In the genomic region with DNA sequence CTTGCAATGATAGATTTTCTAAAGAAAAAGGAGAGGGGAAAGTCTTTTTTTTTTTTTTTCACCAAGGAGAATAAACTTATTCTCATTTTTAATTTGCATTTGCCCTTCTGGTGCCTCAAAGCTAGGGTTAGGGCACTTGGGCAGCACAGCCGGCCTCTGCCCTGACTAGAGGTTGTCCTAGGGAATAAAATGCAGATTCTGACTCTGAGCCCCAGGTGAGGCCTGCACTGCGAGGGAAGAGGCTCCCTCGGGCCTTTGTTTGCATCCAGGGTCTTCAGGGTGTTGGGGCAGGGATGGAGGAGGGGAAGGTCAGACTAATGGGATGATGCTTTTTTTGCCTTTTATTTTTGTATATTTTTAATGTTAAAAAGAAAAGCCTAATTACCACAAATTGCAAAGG, we compare ENCODE assay signal across 1 cellular context.
TF ChIP-seq lines count a peak whose summit lies in the region.

No MANE protein-coding gene starts in this region.

TF ChIP-seq in GM23338, 12 proteins besides CTCF, POLR2A, EP300 and RAD21:
- TF ChIP-seq, protein P1, sequence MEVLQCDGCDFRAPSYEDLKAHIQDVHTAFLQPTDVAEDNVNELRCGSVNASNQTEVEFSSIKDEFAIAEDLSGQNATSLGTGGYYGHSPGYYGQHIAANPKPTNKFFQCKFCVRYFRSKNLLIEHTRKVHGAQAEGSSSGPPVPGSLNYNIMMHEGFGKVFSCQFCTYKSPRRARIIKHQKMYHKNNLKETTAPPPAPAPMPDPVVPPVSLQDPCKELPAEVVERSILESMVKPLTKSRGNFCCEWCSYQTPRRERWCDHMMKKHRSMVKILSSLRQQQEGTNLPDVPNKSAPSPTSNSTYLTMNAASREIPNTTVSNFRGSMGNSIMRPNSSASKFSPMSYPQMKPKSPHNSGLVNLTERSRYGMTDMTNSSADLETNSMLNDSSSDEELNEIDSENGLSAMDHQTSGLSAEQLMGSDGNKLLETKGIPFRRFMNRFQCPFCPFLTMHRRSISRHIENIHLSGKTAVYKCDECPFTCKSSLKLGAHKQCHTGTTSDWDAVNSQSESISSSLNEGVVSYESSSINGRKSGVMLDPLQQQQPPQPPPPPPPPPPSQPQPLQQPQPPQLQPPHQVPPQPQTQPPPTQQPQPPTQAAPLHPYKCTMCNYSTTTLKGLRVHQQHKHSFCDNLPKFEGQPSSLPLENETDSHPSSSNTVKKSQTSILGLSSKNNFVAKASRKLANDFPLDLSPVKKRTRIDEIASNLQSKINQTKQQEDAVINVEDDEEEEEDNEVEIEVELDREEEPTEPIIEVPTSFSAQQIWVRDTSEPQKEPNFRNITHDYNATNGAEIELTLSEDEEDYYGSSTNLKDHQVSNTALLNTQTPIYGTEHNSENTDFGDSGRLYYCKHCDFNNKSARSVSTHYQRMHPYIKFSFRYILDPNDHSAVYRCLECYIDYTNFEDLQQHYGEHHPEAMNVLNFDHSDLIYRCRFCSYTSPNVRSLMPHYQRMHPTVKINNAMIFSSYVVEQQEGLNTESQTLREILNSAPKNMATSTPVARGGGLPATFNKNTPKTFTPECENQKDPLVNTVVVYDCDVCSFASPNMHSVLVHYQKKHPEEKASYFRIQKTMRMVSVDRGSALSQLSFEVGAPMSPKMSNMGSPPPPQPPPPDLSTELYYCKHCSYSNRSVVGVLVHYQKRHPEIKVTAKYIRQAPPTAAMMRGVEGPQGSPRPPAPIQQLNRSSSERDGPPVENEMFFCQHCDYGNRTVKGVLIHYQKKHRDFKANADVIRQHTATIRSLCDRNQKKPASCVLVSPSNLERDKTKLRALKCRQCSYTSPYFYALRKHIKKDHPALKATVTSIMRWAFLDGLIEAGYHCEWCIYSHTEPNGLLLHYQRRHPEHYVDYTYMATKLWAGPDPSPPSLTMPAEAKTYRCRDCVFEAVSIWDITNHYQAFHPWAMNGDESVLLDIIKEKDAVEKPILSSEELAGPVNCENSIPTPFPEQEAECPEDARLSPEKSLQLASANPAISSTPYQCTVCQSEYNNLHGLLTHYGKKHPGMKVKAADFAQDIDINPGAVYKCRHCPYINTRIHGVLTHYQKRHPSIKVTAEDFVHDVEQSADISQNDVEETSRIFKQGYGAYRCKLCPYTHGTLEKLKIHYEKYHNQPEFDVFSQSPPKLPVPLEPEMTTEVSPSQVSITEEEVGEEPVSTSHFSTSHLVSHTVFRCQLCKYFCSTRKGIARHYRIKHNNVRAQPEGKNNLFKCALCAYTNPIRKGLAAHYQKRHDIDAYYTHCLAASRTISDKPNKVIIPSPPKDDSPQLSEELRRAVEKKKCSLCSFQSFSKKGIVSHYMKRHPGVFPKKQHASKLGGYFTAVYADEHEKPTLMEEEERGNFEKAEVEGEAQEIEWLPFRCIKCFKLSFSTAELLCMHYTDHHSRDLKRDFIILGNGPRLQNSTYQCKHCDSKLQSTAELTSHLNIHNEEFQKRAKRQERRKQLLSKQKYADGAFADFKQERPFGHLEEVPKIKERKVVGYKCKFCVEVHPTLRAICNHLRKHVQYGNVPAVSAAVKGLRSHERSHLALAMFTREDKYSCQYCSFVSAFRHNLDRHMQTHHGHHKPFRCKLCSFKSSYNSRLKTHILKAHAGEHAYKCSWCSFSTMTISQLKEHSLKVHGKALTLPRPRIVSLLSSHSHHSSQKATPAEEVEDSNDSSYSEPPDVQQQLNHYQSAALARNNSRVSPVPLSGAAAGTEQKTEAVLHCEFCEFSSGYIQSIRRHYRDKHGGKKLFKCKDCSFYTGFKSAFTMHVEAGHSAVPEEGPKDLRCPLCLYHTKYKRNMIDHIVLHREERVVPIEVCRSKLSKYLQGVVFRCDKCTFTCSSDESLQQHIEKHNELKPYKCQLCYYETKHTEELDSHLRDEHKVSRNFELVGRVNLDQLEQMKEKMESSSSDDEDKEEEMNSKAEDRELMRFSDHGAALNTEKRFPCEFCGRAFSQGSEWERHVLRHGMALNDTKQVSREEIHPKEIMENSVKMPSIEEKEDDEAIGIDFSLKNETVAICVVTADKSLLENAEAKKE (CRISPR knock-in tag; IDR thresholded peaks at IDR 0.05) = no peak
- no peak for TF ChIP-seq POLR2AphosphoS5 (IDR thresholded peaks at IDR 0.05; ENCODE audit: low read depth)
- TF ChIP-seq, protein P2, sequence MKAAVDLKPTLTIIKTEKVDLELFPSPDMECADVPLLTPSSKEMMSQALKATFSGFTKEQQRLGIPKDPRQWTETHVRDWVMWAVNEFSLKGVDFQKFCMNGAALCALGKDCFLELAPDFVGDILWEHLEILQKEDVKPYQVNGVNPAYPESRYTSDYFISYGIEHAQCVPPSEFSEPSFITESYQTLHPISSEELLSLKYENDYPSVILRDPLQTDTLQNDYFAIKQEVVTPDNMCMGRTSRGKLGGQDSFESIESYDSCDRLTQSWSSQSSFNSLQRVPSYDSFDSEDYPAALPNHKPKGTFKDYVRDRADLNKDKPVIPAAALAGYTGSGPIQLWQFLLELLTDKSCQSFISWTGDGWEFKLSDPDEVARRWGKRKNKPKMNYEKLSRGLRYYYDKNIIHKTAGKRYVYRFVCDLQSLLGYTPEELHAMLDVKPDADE (IDR thresholded peaks at IDR 0.05) = no peak
- TF ChIP-seq, protein P3, sequence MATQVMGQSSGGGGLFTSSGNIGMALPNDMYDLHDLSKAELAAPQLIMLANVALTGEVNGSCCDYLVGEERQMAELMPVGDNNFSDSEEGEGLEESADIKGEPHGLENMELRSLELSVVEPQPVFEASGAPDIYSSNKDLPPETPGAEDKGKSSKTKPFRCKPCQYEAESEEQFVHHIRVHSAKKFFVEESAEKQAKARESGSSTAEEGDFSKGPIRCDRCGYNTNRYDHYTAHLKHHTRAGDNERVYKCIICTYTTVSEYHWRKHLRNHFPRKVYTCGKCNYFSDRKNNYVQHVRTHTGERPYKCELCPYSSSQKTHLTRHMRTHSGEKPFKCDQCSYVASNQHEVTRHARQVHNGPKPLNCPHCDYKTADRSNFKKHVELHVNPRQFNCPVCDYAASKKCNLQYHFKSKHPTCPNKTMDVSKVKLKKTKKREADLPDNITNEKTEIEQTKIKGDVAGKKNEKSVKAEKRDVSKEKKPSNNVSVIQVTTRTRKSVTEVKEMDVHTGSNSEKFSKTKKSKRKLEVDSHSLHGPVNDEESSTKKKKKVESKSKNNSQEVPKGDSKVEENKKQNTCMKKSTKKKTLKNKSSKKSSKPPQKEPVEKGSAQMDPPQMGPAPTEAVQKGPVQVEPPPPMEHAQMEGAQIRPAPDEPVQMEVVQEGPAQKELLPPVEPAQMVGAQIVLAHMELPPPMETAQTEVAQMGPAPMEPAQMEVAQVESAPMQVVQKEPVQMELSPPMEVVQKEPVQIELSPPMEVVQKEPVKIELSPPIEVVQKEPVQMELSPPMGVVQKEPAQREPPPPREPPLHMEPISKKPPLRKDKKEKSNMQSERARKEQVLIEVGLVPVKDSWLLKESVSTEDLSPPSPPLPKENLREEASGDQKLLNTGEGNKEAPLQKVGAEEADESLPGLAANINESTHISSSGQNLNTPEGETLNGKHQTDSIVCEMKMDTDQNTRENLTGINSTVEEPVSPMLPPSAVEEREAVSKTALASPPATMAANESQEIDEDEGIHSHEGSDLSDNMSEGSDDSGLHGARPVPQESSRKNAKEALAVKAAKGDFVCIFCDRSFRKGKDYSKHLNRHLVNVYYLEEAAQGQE (IDR thresholded peaks at IDR 0.05; ENCODE audit: unreplicated experiment) = no peak
- no peak for TF ChIP-seq NANOG (IDR thresholded peaks at IDR 0.05; ENCODE audit: borderline replicate concordance)
- no peak for TF ChIP-seq STAT1 (IDR thresholded peaks at IDR 0.05; ENCODE audit: unreplicated experiment)
